In genomic region chr10:60466267-60467201, GRCh38 we compare ENCODE assay signal across 22 cellular contexts.
DNase-seq lines count a peak whose midpoint lies in the region; ATAC-seq and TF ChIP-seq lines count a peak whose summit lies in the region.
"Had no signal": no experiment of that assay in that cellular context is flagged by ENCODE, and none has a peak within 500 bp of the region (broad histone marks: within the 10 kb centered on the region; RNA-seq: fewer than 3 reads in every experiment).

No MANE protein-coding gene starts in this region.

- 86% methylated on average over 3 of the region's 4 CpGs; no CpG with 5 or more reads in 1 of the 2 experiments for WGBS in endodermal cell (ENCODE audit: insufficient coverage in 1 of 2, insufficient read length in 1 of 2), 2 experiments
- 71% methylated on average over 4 of the region's 4 CpGs for WGBS in smooth muscle cell (ENCODE audit: low lambda C conversion rate)

- no peak; the same call in 1 of the 2 replicates for TF ChIP-seq CTCF in PC-3 (conservative IDR thresholded peaks at IDR 0.05; ENCODE audit: low read depth, low read length)
- TF ChIP-seq CTCF in endodermal cell (conservative IDR thresholded peaks at IDR 0.05) = peak; percentile 64
- no peak for TF ChIP-seq CTCF in smooth muscle cell (IDR thresholded peaks at IDR 0.05; ENCODE audit: borderline replicate concordance, insufficient read depth, poor library complexity, severe bottlenecking)

- H3F3A ChIP-seq in PC-3 (ENCODE audit: low read length, unreplicated experiment) (peaks cover 22% of the 10 kb centered on the region), smooth muscle cell (ENCODE audit: low read depth) (no peaks in the 10 kb centered on the region)

- H2AFZ ChIP-seq in PC-3 (ENCODE audit: low read length) (no peak overlapping the region), smooth muscle cell (ENCODE audit: low read depth) (no peak overlapping the region)

- H3K27me3 ChIP-seq in PC-3 (ENCODE audit: low read length) (no peaks in the 10 kb centered on the region), endodermal cell (ENCODE audit: control insufficient read depth, insufficient read depth, low read length, poor library complexity, severe bottlenecking) (no peaks in the 10 kb centered on the region), smooth muscle cell (ENCODE audit: low read depth) (no peaks in the 10 kb centered on the region)
- no peaks in the 10 kb centered on the region for H3K27me3 ChIP-seq in naive thymus-derived CD4-positive, alpha-beta T cell (ENCODE audit: control insufficient read depth in 2 of 2, insufficient read depth in 2 of 2, low read length in 2 of 2)
- H3K27me3 ChIP-seq: pancreas, thyroid gland had no signal

- peak; percentile 80 for ATAC-seq in PC-3
- no peak for ATAC-seq in naive thymus-derived CD4-positive, alpha-beta T cell
- ATAC-seq in HG03342 (IDR thresholded peaks at IDR 0.05; ENCODE audit: unreplicated experiment) = no peak
- ATAC-seq: pancreas, Right ventricle myocardium inferior, sciatic nerve had no signal

- peaks cover 23% of the 10 kb centered on the region for H3K4me1 Mint-ChIP-seq in endodermal cell
- peaks cover 0 to 32% (median 5%) of the 10 kb centered on the region in 7 donors for H3K4me1 Mint-ChIP-seq in naive thymus-derived CD4-positive, alpha-beta T cell
- H3K4me1 Mint-ChIP-seq: activated CD4-positive, alpha-beta T cell treated with anti-CD3 and anti-CD28 coated beads, Interleukin-2, amount 10 ng/mL, durations not matched to agents 24 days and 14 days had no signal

- POLR2A ChIA-PET in PC-3 (lab: Charles Lee; ENCODE audit: unreplicated experiment) = interaction anchor here (0.5 to 0.7 kb wide), 2 partner anchors 45 to 1123 kb away, joined by 3 to 21 read pairs; no protein-coding TSS in a partner anchor
- POLR2A ChIA-PET in naive thymus-derived CD4-positive, alpha-beta T cell (lab: Charles Lee) = no interaction called here

- no peaks in the 10 kb centered on the region for H3K9me3 ChIP-seq in PC-3 (ENCODE audit: low read length)
- no peaks in the 10 kb centered on the region for H3K9me3 ChIP-seq in endodermal cell (ENCODE audit: control insufficient read depth, low read length)
- no peaks in the 10 kb centered on the region for H3K9me3 ChIP-seq in smooth muscle cell (replicated peaks; ENCODE audit: low read depth)
- no peaks in the 10 kb centered on the region for H3K9me3 ChIP-seq in naive thymus-derived CD4-positive, alpha-beta T cell (ENCODE audit: control insufficient read depth in 2 of 3, low read length in 3 of 3)
- H3K9me3 ChIP-seq: pancreas, thyroid gland had no signal

- H3K36me3 ChIP-seq in PC-3 (ENCODE audit: low read depth, low read length) = no peaks in the 10 kb centered on the region; the same call in 1 of the 2 replicates
- H3K36me3 ChIP-seq in endodermal cell (ENCODE audit: control insufficient read depth, insufficient read depth, low read length) = no peaks in the 10 kb centered on the region
- H3K36me3 ChIP-seq in smooth muscle cell (ENCODE audit: low read depth) = no peaks in the 10 kb centered on the region
- H3K36me3 ChIP-seq in naive thymus-derived CD4-positive, alpha-beta T cell (ENCODE audit: control insufficient read depth in 2 of 3, insufficient read depth in 3 of 3, low read length in 3 of 3) = no peaks in the 10 kb centered on the region
- H3K36me3 ChIP-seq: pancreas, thyroid gland had no signal

- H3K4me2 ChIP-seq in PC-3 (ENCODE audit: low read length) = peak overlapping the region; percentile 80
- H3K4me2 ChIP-seq in smooth muscle cell = peak overlapping the region; percentile 47

- intact Hi-C loops in PC-3 (cut with micrococcal nuclease) = loop anchor here (1.0 to 10.0 kb wide), 6 partner anchors 13 to 648 kb away; no protein-coding TSS in a partner anchor
- intact Hi-C loops in naive thymus-derived CD4-positive, alpha-beta T cell (cut with micrococcal nuclease) = no loop called here

- H3K36me3 Mint-ChIP-seq in endodermal cell (ENCODE audit: low read depth) = no peaks in the 10 kb centered on the region
- H3K36me3 Mint-ChIP-seq in naive thymus-derived CD4-positive, alpha-beta T cell = peaks cover 0 to 31% (median 17%) of the 10 kb centered on the region in 5 donors
- H3K36me3 Mint-ChIP-seq: naive B cell had no signal

- no peaks in the 10 kb centered on the region for H3K9me2 ChIP-seq in PC-3 (replicated peaks; ENCODE audit: low read length)

- DNase-seq in ELR (ENCODE audit: low read depth) (peak; percentile 62), PC-3 (peak; percentile 99), endodermal cell (no peak), smooth muscle cell (lab: John Stamatoyannopoulos, UW; ENCODE audit: unreplicated experiment) (no peak)
- no peak for DNase-seq in naive thymus-derived CD4-positive, alpha-beta T cell
- no peak for DNase-seq in activated T-cell treated with anti-CD3 and anti-CD28 coated beads, Interleukin-2, amount 50 U/mL, for 48 hours
- DNase-seq: activated CD4-positive, alpha-beta T cell treated with anti-CD3 and anti-CD28 coated beads, Interleukin-2, amount 10 ng/mL, durations not matched to agents 24 days and 14 days; activated CD8-positive, alpha-beta memory T cell treated with anti-CD3 and anti-CD28 coated beads, Interleukin-2, amount 50 U/mL, for 48 hours; activated effector memory CD4-positive, alpha-beta T cell treated with anti-CD3 and anti-CD28 coated beads, Interleukin-2, amount 50 U/mL, for 16 hours; effector CD8-positive, alpha-beta T cell; H7; naive B cell; NCI-H524; pancreas; stimulated activated naive CD4-positive, alpha-beta T cell; T-helper 1 cell; thyroid gland had no signal

- no peaks in the 10 kb centered on the region for H3K27me3 Mint-ChIP-seq in endodermal cell (ENCODE audit: insufficient read depth)
- no peaks in the 10 kb centered on the region for H3K27me3 Mint-ChIP-seq in naive thymus-derived CD4-positive, alpha-beta T cell
- H3K27me3 Mint-ChIP-seq: activated CD4-positive, alpha-beta T cell treated with anti-CD3 and anti-CD28 coated beads, Interleukin-2, amount 10 ng/mL, durations not matched to agents 24 days and 14 days; central memory CD8-positive, alpha-beta T cell; IgD-negative memory B cell; naive B cell had no signal

- H3K9me3 Mint-ChIP-seq in endodermal cell = no peaks in the 10 kb centered on the region
- H3K9me3 Mint-ChIP-seq in naive thymus-derived CD4-positive, alpha-beta T cell = no peaks in the 10 kb centered on the region
- H3K9me3 Mint-ChIP-seq: activated CD4-positive, alpha-beta T cell treated with anti-CD3 and anti-CD28 coated beads, Interleukin-2, amount 10 ng/mL, durations not matched to agents 24 days and 14 days; central memory CD8-positive, alpha-beta T cell; IgD-negative memory B cell; naive B cell had no signal

- BruUV-seq in PC-3 (replicated peaks; lab: Mats Ljungman, UMichigan) = TSS peak; percentile 45

- H3K4me3 ChIP-seq in PC-3 (ENCODE audit: low read length) (peak overlapping the region; percentile 58), endodermal cell (ENCODE audit: low read length) (no peak overlapping the region), smooth muscle cell (no peak overlapping the region)
- H3K4me3 ChIP-seq in naive thymus-derived CD4-positive, alpha-beta T cell (ENCODE audit: low read length) = no peak overlapping the region
- H3K4me3 ChIP-seq: pancreas, thyroid gland had no signal

- H3K9ac ChIP-seq in PC-3 (ENCODE audit: low read length) (peak overlapping the region; percentile 78), endodermal cell (ENCODE audit: extremely low read depth, low read length, poor library complexity, severe bottlenecking) (no peak overlapping the region), smooth muscle cell (ENCODE audit: low read depth) (no peak overlapping the region)

- H3K4me1 ChIP-seq in PC-3 (ENCODE audit: insufficient read depth, low read length) (peaks cover 51% of the 10 kb centered on the region), endodermal cell (ENCODE audit: control insufficient read depth, insufficient read depth, low read length) (no peaks in the 10 kb centered on the region), smooth muscle cell (ENCODE audit: low read depth) (peaks cover 5% of the 10 kb centered on the region)
- no peaks in the 10 kb centered on the region for H3K4me1 ChIP-seq in naive thymus-derived CD4-positive, alpha-beta T cell (ENCODE audit: control insufficient read depth in 2 of 2, insufficient read depth in 2 of 2, low read length in 2 of 2)
- H3K4me1 ChIP-seq: pancreas, thyroid gland had no signal

- H3K79me2 ChIP-seq in PC-3 (ENCODE audit: low read length) (no peaks in the 10 kb centered on the region), smooth muscle cell (ENCODE audit: low read depth) (no peaks in the 10 kb centered on the region)

- H3K27ac ChIP-seq in PC-3 (ENCODE audit: low read length) (peak overlapping the region; percentile 93), endodermal cell (ENCODE audit: low read depth, low read length) (no peak overlapping the region), smooth muscle cell (ENCODE audit: low read depth) (peak overlapping the region; percentile 54)
- H3K27ac ChIP-seq in naive thymus-derived CD4-positive, alpha-beta T cell (ENCODE audit: low read depth, low read length) = no peak overlapping the region
- H3K27ac ChIP-seq: pancreas, thyroid gland had no signal

- CTCF ChIA-PET in PC-3 (lab: Charles Lee) = interaction anchor here (0.6 to 1.0 kb wide), 8 partner anchors 51 to 184 kb away, joined by 3 to 13 read pairs (median 3); no protein-coding TSS in a partner anchor
- CTCF ChIA-PET in naive thymus-derived CD4-positive, alpha-beta T cell (lab: Charles Lee) = no interaction called here

- no peak overlapping the region for H3K4me3 Mint-ChIP-seq in endodermal cell
- no peak overlapping the region for H3K4me3 Mint-ChIP-seq in naive thymus-derived CD4-positive, alpha-beta T cell
- H3K4me3 Mint-ChIP-seq: activated CD4-positive, alpha-beta T cell treated with anti-CD3 and anti-CD28 coated beads, Interleukin-2, amount 10 ng/mL, durations not matched to agents 24 days and 14 days; central memory CD8-positive, alpha-beta T cell; IgD-negative memory B cell; naive B cell had no signal

- H3K27ac Mint-ChIP-seq in endodermal cell = no peak overlapping the region
- no peak overlapping the region for H3K27ac Mint-ChIP-seq in naive thymus-derived CD4-positive, alpha-beta T cell
- H3K27ac Mint-ChIP-seq: activated CD4-positive, alpha-beta T cell treated with anti-CD3 and anti-CD28 coated beads, Interleukin-2, amount 10 ng/mL, durations not matched to agents 24 days and 14 days; IgD-negative memory B cell had no signal

- H4K20me1 ChIP-seq in PC-3 (ENCODE audit: low read length) (no peaks in the 10 kb centered on the region), smooth muscle cell (ENCODE audit: low read depth) (no peaks in the 10 kb centered on the region)

Comparison
In these comparisons a context has a peak if more than half of its experiments do, and no peak if none do; other contexts are left out.
1. DNase-seq: peak in ELR (single experiment) and PC-3 (single experiment); none in endodermal cell (single experiment), smooth muscle cell (single experiment), naive thymus-derived CD4-positive, alpha-beta T cell (0 of 9) and activated T-cell treated with anti-CD3 and anti-CD28 coated beads, Interleukin-2, amount 50 U/mL, for 48 hours (0 of 2).
2. H3K27ac ChIP-seq: peak in PC-3 (single experiment) and smooth muscle cell (single experiment); none in endodermal cell (single experiment) and naive thymus-derived CD4-positive, alpha-beta T cell (single experiment).